In genomic region chr16:31404353-31405064, GRCh38 we compare ENCODE assay signal across 8 cellular contexts. TPM values are rescaled to one million over a fixed set of nuclear protein-coding genes. Genes with fewer than 3 reads are reported as not detected.
A peak's percentile ranks its signal among the peaks of the same experiment; 100 is the strongest.
DNase-seq lines count a peak whose midpoint lies in the region; ATAC-seq and TF ChIP-seq lines count a peak whose summit lies in the region.
"Had no signal": no experiment of that assay in that cellular context is flagged by ENCODE, and none has a peak within 500 bp of the region (broad histone marks: within the 10 kb centered on the region; RNA-seq: fewer than 3 reads in every experiment).

No MANE protein-coding gene starts in this region.

- peak overlapping the region; percentile 80 for H2AFZ ChIP-seq in MM.1S (ENCODE audit: low read length)

- H3K9ac ChIP-seq in MM.1S (ENCODE audit: low read length), result peak overlapping the region; percentile 60; the same call in 1 of the 2 replicates

- no peaks in the 10 kb centered on the region for H3F3A ChIP-seq in MM.1S (ENCODE audit: insufficient read depth, low read length)

- peak; percentile 75 for DNase-seq in D341Med (ENCODE audit: low spot score)
- DNase-seq in MM.1S, result peak; percentile 14
- DNase-seq in fibroblast of the aortic adventitia (ENCODE audit: low read depth), result peak; percentile 44
- no peak for DNase-seq in stimulated activated CD4-positive, alpha-beta T cell treated with anti-CD3 and anti-CD28 coated beads, Interleukin-2, amount 100 ng/mL, for 24 hours
- no peak for DNase-seq in substantia nigra (lab: John Stamatoyannopoulos, UW)
- DNase-seq: activated CD8-positive, alpha-beta memory T cell treated with anti-CD3 and anti-CD28 coated beads, Interleukin-2, amount 50 U/mL, for 4 hours; Kasumi-1 had no signal

- peak overlapping the region; percentile 88 for H3K4me2 ChIP-seq in MM.1S (ENCODE audit: low read depth, low read length)

- H3K36me3 ChIP-seq in MM.1S (replicated peaks; ENCODE audit: insufficient read depth, low read length), result no peaks in the 10 kb centered on the region

- no peak for ATAC-seq in GM18907 (IDR thresholded peaks at IDR 0.05; ENCODE audit: unreplicated experiment)

- peak overlapping the region; percentile 80 for H3K4me3 ChIP-seq in MM.1S (ENCODE audit: low read length)
- H3K4me3 ChIP-seq in fibroblast of the aortic adventitia (ENCODE audit: low read depth, low read length), result peak overlapping the region; percentile 59

- TF ChIP-seq CTCF in MM.1S (IDR thresholded peaks at IDR 0.05; ENCODE audit: low read length) (no peak), fibroblast of the aortic adventitia (IDR thresholded peaks at IDR 0.05; ENCODE audit: insufficient read depth, low read length) (no peak)

- no peaks in the 10 kb centered on the region for H3K9me2 ChIP-seq in MM.1S (replicated peaks; ENCODE audit: insufficient read depth, low read length)

- 0 out of 2 replicates have a peak, but pooled peaks cover 5% of the 10 kb centered on the region for H3K79me2 ChIP-seq in MM.1S (ENCODE audit: low read length)

- H3K9me3 ChIP-seq in MM.1S (replicated peaks; ENCODE audit: insufficient read depth, low read length), result no peaks in the 10 kb centered on the region

- no peaks in the 10 kb centered on the region for H3K4me1 ChIP-seq in MM.1S (ENCODE audit: low read length)

- H4K20me1 ChIP-seq in MM.1S (ENCODE audit: insufficient read depth, low read length), result no peaks in the 10 kb centered on the region

- H3K27ac ChIP-seq in MM.1S (ENCODE audit: low read length) (no peak overlapping the region), substantia nigra (ENCODE audit: low read depth, low read length, poor library complexity, severe bottlenecking) (no peak overlapping the region)

- peaks cover 16% of the 10 kb centered on the region for H3K27me3 ChIP-seq in MM.1S (replicated peaks; ENCODE audit: insufficient read depth, low read length)

RNA-seq across cellular contexts. Expression of gene ITGAD, which starts 11.4 kb away (rescaled TPM):
- total RNA-seq in fibroblast of the aortic adventitia (ENCODE audit: low replicate concordance), result not detected in 2 replicates

RNA-seq across cellular contexts. Expression of gene COX6A2, which starts 23.7 kb away (rescaled TPM):
- total RNA-seq in fibroblast of the aortic adventitia (ENCODE audit: low replicate concordance), result not detected in 2 replicates

RNA-seq across cellular contexts. Expression of gene ZNF843, which starts 38.1 kb away (rescaled TPM):
- total RNA-seq in fibroblast of the aortic adventitia (ENCODE audit: low replicate concordance), result 0.25 and 0.99 TPM in 2 replicates

RNA-seq across cellular contexts. Expression of gene ITGAX, which starts 49.5 kb away (rescaled TPM):
- total RNA-seq in fibroblast of the aortic adventitia (ENCODE audit: low replicate concordance), result not detected in 2 replicates

RNA-seq across cellular contexts. Expression of gene ARMC5, which starts 54.8 kb away (rescaled TPM):
- total RNA-seq in fibroblast of the aortic adventitia (ENCODE audit: low replicate concordance), result 7.4 and 16.9 TPM in 2 replicates

Comparison
In these comparisons a context has a peak if more than half of its experiments do, and no peak if none do; other contexts are left out.
1. DNase-seq: peak in D341Med (single experiment), MM.1S (single experiment) and fibroblast of the aortic adventitia (single experiment); none in stimulated activated CD4-positive, alpha-beta T cell treated with anti-CD3 and anti-CD28 coated beads, Interleukin-2, amount 100 ng/mL, for 24 hours (0 of 2) and substantia nigra (0 of 49).